Comparison of ENCODE assay signal across 7 cellular contexts in the genomic region with DNA sequence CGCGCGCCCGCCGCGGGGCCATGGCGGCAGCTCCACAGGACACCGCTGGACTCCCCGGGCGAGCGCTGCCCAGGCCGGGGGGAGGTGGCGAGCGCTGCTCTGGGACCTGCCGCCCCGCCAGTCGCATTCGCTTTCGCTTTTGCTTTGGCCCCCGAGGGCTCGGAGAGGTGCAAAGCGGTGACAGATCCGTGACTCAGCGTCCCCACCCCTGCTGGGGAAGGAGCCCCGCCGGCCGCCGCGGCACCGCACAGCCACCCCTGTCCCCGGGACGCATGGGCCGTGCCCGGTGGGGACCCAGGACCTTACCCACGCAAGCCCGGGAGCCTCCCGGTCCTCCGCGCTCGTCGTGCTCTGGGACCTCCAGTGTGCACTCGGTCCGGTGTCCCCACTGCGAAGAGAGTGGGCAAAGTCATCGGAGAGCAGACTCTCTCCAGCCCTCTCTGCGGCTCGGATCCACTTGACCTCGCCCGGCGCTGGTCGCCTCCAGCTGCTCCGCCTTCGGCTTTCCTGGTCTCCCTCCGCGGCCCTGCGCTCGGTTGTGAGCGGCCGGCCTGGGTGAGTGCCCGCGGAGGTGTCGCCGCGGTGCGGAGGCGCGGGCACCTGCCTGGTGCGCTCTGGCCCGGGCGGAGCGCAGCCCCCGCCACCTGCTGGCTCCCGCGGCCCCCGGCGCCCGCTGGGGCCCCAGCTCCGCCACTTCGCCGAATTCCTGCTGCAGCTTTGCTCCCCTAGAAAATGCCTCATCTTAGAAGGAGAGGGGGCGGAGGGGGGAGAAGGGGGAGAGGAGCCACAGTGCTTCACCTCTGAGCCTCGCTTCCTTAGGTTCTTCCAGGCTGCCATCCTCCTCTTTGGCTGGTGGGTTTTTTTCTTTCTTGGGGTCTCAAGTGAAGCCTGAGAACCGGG.
A peak's percentile ranks its signal among the peaks of the same experiment; 100 is the strongest.
DNase-seq lines count a peak whose midpoint lies in the region; ATAC-seq and FAIRE-seq lines count a peak whose summit lies in the region.

Gene IL15RA, minus strand, starts transcription at position 73 of the 900 bp plus-strand sequence. Its CDS starts 51 bp downstream, at position 22.

- H3K4me3 Mint-ChIP-seq in memory B cell, result peak within 1 kb of the TSS; percentile 94

- peak; percentile 66 for FAIRE-seq in GM18507 (lab: Jason Lieb, UNC)

- H3K27me3 Mint-ChIP-seq in memory B cell, result no peaks in the 10 kb centered on the region

- ATAC-seq in HG02623 (IDR thresholded peaks at IDR 0.05; ENCODE audit: unreplicated experiment), result peak; percentile 47
- peak; percentile 66 for ATAC-seq in memory B cell (ENCODE audit: low read depth)

- peak; percentile 75 for DNase-seq in GM18507 (ENCODE audit: extremely low spot score, insufficient read length, low read depth)
- peak; percentile 1 for DNase-seq in NCI-H2029 treated with DMSO at 0.1 percent for 48 hours (lab: John Stamatoyannopoulos, UW)
- peak; percentile 90 to 91 for DNase-seq in activated CD4-positive, alpha-beta T cell treated with anti-CD3 and anti-CD28 coated beads, Interleukin-2, amount 50 U/mL, for 48 hours
- peak; percentile 71 for DNase-seq in ecto neural progenitor cell (ENCODE audit: low spot score)
- peak; percentile 66 to 76 for DNase-seq in memory B cell (ENCODE audit: low spot score in 2 of 2)
- DNase-seq in stimulated activated CD8-positive, alpha-beta memory T cell treated with anti-CD3 and anti-CD28 coated beads, Interleukin-15, amount 100 ng/mL, for 1 hour (ENCODE audit: low read depth), result peak; percentile 68

- H3K4me1 Mint-ChIP-seq in memory B cell, result peaks cover 20% of the 10 kb centered on the region

- H3K27ac Mint-ChIP-seq in memory B cell, result peak within 1 kb of the TSS; percentile 93

- H3K9me3 Mint-ChIP-seq in memory B cell, result no peaks in the 10 kb centered on the region

- no peaks in the 10 kb centered on the region for H3K36me3 Mint-ChIP-seq in memory B cell

Comparison
In these comparisons a context has a peak if more than half of its experiments do, and no peak if none do; other contexts are left out.
1. Peak in every context shown above with its lines: DNase-seq and ATAC-seq.
2. DNase-seq: peak in every context shown above with its lines; median percentile 90 in activated CD4-positive, alpha-beta T cell treated with anti-CD3 and anti-CD28 coated beads, Interleukin-2, amount 50 U/mL, for 48 hours; 75 in GM18507; 71 in ecto neural progenitor cell; 71 in memory B cell; 68 in stimulated activated CD8-positive, alpha-beta memory T cell treated with anti-CD3 and anti-CD28 coated beads, Interleukin-15, amount 100 ng/mL, for 1 hour; 1 in NCI-H2029 treated with DMSO at 0.1 percent for 48 hours.